In genomic region chr1:89721351-89721750, GRCh38 we compare ENCODE assay signal across 8 cellular contexts.
A peak's percentile ranks its signal among the peaks of the same experiment; 100 is the strongest.
DNase-seq lines count a peak whose midpoint lies in the region; ATAC-seq and TF ChIP-seq lines count a peak whose summit lies in the region.

No MANE protein-coding gene starts in this region.

- ATAC-seq in gastrocnemius medialis (peak; percentile 51 to 74), GM21723 (IDR thresholded peaks at IDR 0.05; ENCODE audit: unreplicated experiment) (no peak), HG03196 (IDR thresholded peaks at IDR 0.05; ENCODE audit: unreplicated experiment) (no peak)

- TF ChIP-seq POLR2A in gastrocnemius medialis (IDR thresholded peaks at IDR 0.05) (no peak), thyroid gland (IDR thresholded peaks at IDR 0.05) (no peak)

- H3K36me3 ChIP-seq in gastrocnemius medialis = no peaks in the 10 kb centered on the region
- H3K36me3 ChIP-seq in thyroid gland = no peaks in the 10 kb centered on the region

- H3K4me3 ChIP-seq in gastrocnemius medialis (no peak overlapping the region), thyroid gland (replicated peaks in 1 of 3) (no peak overlapping the region)

- WGBS in thyroid gland, 2 donors = 73 to 75% methylated on average over 3 of the region's 3 CpGs

- H3K4me1 ChIP-seq in gastrocnemius medialis (peaks cover 0 to 40% of the 10 kb centered on the region in 2 donors), thyroid gland (peaks cover 0 to 7% of the 10 kb centered on the region in 2 donors)

- TF ChIP-seq CTCF in gastrocnemius medialis (IDR thresholded peaks at IDR 0.05 in 4 of 5, conservative IDR thresholded peaks at IDR 0.05 in 1 of 5) (no peak), thyroid gland (IDR thresholded peaks at IDR 0.05) (no peak)

- H3K9me3 ChIP-seq in gastrocnemius medialis = no peaks in the 10 kb centered on the region
- no peaks in the 10 kb centered on the region for H3K9me3 ChIP-seq in thyroid gland

- in situ Hi-C loops in gastrocnemius medialis (cut with MboI; ENCODE audit: low sequenced_read_pairs in 4 of 4) = no loop called here

- intact Hi-C loops in gastrocnemius medialis (cut with DNase I; ENCODE audit: low total_unique reads) (no loop called here), thyroid gland (cut with DNase I) (no loop called here)

- H3K27me3 ChIP-seq in gastrocnemius medialis = no peaks in the 10 kb centered on the region
- no peaks in the 10 kb centered on the region for H3K27me3 ChIP-seq in thyroid gland

- DNase-seq in activated T-cell treated with anti-CD3 and anti-CD28 coated beads for 24 hours (ENCODE audit: low read depth) (peak; percentile 36), NOMO-1 (lab: John Stamatoyannopoulos, UW; ENCODE audit: unreplicated experiment in 2 of 2) (peak; percentile 38 to 67), astrocyte of the hippocampus (ENCODE audit: low read depth, low spot score) (peak; percentile 36), gastrocnemius medialis (no peak), thyroid gland (no peak)
- DNase-seq in activated T-cell treated with anti-CD3 and anti-CD28 coated beads, Interleukin-2, amount 50 U/mL, for 48 hours = no peak

- H3K27ac ChIP-seq in gastrocnemius medialis (peak overlapping the region in 3 of 4 donors; percentile 58 to 60 (median 60)), thyroid gland (peak overlapping the region in 1 of 3 donors; percentile 21)

Comparison
In these comparisons a context has a peak if more than half of its experiments do, and no peak if none do; other contexts are left out.
1. DNase-seq: peak in activated T-cell treated with anti-CD3 and anti-CD28 coated beads for 24 hours (single experiment), NOMO-1 (2 of 2) and astrocyte of the hippocampus (single experiment); none in activated T-cell treated with anti-CD3 and anti-CD28 coated beads, Interleukin-2, amount 50 U/mL, for 48 hours (0 of 2), gastrocnemius medialis (0 of 2) and thyroid gland (0 of 2).
2. ATAC-seq: peak in gastrocnemius medialis (2 of 2); none in GM21723 (single experiment) and HG03196 (single experiment).